Comparison of ENCODE assay signal across 38 cellular contexts in genomic region chr21:39472786-39473185, GRCh38. TPM values are rescaled to one million over a fixed set of nuclear protein-coding genes. Genes with fewer than 3 reads are reported as not detected.
"Had no signal": no experiment of that assay in that cellular context is flagged by ENCODE, and none has a peak within 500 bp of the region (broad histone marks: within the 10 kb centered on the region; RNA-seq: fewer than 3 reads in every experiment).

No MANE protein-coding gene starts in this region.

- H3K4me1 Mint-ChIP-seq: activated B cell treated with CpG ODN at 0.5 μM for 24 hours; activated naive CD8-positive, alpha-beta T cell treated with anti-CD3 and anti-CD28 coated beads for 36 hours; activated T-helper 17 cell treated with anti-CD3 and anti-CD28 coated beads, Interleukin-2, amount 50 U/mL, for 72 hours; central memory CD8-positive, alpha-beta T cell had no signal

- H3K36me3 Mint-ChIP-seq: activated CD4-positive, alpha-beta memory T cell treated with anti-CD3 and anti-CD28 coated beads for 36 hours; activated naive CD4-positive, alpha-beta T cell treated with anti-CD3 and anti-CD28 coated beads, Interleukin-2, amount 50 U/mL, for 72 hours had no signal

- H3K4me3 Mint-ChIP-seq: activated B cell treated with CpG ODN at 0.5 μM for 24 hours; activated CD4-positive, alpha-beta memory T cell treated with anti-CD3 and anti-CD28 coated beads for 36 hours; activated CD8-positive, alpha-beta T cell treated with anti-CD3 and anti-CD28 coated beads for 36 hours; activated naive CD4-positive, alpha-beta T cell treated with anti-CD3 and anti-CD28 coated beads for 36 hours; activated naive CD8-positive, alpha-beta T cell treated with anti-CD3 and anti-CD28 coated beads for 36 hours; activated T-cell treated with anti-CD3 and anti-CD28 coated beads, Interleukin-2, amount 50 U/mL, for 4 hours; activated T-cell treated with anti-CD3 and anti-CD28 coated beads, Interleukin-2, amount 50 U/mL, for 72 hours; activated T-helper 1 cell treated with anti-CD3 and anti-CD28 coated beads, Interleukin-12 subunit alpha, Interleukin-12 subunit beta, Interleukin-2, Interleukin-4 antibody, amounts not matched to agents 30 ng/mL and 10 ng/mL and 1 ng/mL, durations not matched to agents 14 hours and 24 hours and 36 hours; activated T-helper 17 cell treated with anti-CD3 and anti-CD28 coated beads, Interleukin-2, amount 50 U/mL, for 72 hours; central memory CD8-positive, alpha-beta T cell; T-helper 1 cell treated with Interleukin-12 subunit alpha and Interleukin-12 subunit beta and Interleukin-4 antibody, amounts not matched to agents 30 μg/mL and 1 μg/mL, for 36 hours; T-helper 2 cell treated with Interferon-gamma antibody and Interleukin-4, amounts not matched to agents 5 μg/mL and 100 μg/mL, for 36 hours had no signal

- H3K4me3 ChIP-seq: adrenal gland, body of pancreas, breast epithelium had no signal

- H3K27me3 Mint-ChIP-seq: activated B cell treated with CpG ODN at 0.5 μM for 24 hours; activated CD4-positive, alpha-beta memory T cell treated with anti-CD3 and anti-CD28 coated beads for 36 hours; activated CD8-positive, alpha-beta T cell treated with anti-CD3 and anti-CD28 coated beads for 36 hours; activated naive CD8-positive, alpha-beta T cell treated with anti-CD3 and anti-CD28 coated beads for 36 hours; activated T-helper 17 cell treated with anti-CD3 and anti-CD28 coated beads, Interleukin-2, amount 50 U/mL, for 72 hours; central memory CD8-positive, alpha-beta T cell had no signal

- H3K9me3 ChIP-seq: adrenal gland, body of pancreas, breast epithelium had no signal

- H3K4me1 ChIP-seq: adrenal gland, body of pancreas, breast epithelium had no signal

- DNase-seq: activated B cell treated with CpG ODN at 0.5 μM for 24 hours; activated CD4-positive, alpha-beta memory T cell treated with anti-CD3 and anti-CD28 coated beads for 36 hours; activated CD4-positive, alpha-beta T cell treated with anti-CD3 and anti-CD28 coated beads for 4 hours; activated CD4-positive, alpha-beta T cell treated with anti-CD3 and anti-CD28 coated beads, Interleukin-2, amount 50 U/mL, for 1 hour; activated CD4-positive, alpha-beta T cell treated with anti-CD3 and anti-CD28 coated beads, Interleukin-2, amount 50 U/mL, for 4 hours; activated CD4-positive, CD25-positive, alpha-beta regulatory T cell treated with anti-CD3 and anti-CD28 coated beads, Interleukin-2, amount 50 U/mL, for 72 hours; activated CD8-positive, alpha-beta memory T cell treated with anti-CD3 and anti-CD28 coated beads, Interleukin-2, amount 50 U/mL, for 4 hours; activated CD8-positive, alpha-beta T cell treated with anti-CD3 and anti-CD28 coated beads for 36 hours; activated effector memory CD4-positive, alpha-beta T cell treated with anti-CD3 and anti-CD28 coated beads, Interleukin-2, amount 50 U/mL, for 16 hours; activated gamma-delta T cell treated with Interleukin-2 at 50 U/mL for 16 hours; activated naive CD4-positive, alpha-beta T cell; activated naive CD4-positive, alpha-beta T cell treated with anti-CD3 and anti-CD28 coated beads for 36 hours; activated naive CD4-positive, alpha-beta T cell treated with anti-CD3 and anti-CD28 coated beads, Interleukin-2, amount 50 U/mL, for 16 hours; activated naive CD8-positive, alpha-beta T cell treated with anti-CD3 and anti-CD28 coated beads for 36 hours; activated T-cell treated with anti-CD3 and anti-CD28 coated beads for 4 hours; activated T-cell treated with anti-CD3 and anti-CD28 coated beads, Interleukin-2, amount 50 U/mL, for 1 hour; activated T-cell treated with anti-CD3 and anti-CD28 coated beads, Interleukin-2, amount 50 U/mL, for 4 hours; activated T-cell treated with anti-CD3 and anti-CD28 coated beads, Interleukin-2, amount 50 U/mL, for 72 hours; adrenal gland; amniotic stem cell; aorta; body of pancreas; brain microvascular endothelial cell; caudate nucleus; cerebellar nuclear complex; T-helper 1 cell; T-helper 2 cell; T-helper 9 cell had no signal

- H3K27ac ChIP-seq: adrenal gland, body of pancreas, brain microvascular endothelial cell, breast epithelium, VCaP had no signal

- H3K36me3 ChIP-seq: adrenal gland, brain microvascular endothelial cell, breast epithelium had no signal

- FAIRE-seq: astrocyte, TTC549 had no signal

- H3K9me3 Mint-ChIP-seq: activated B cell treated with CpG ODN at 0.5 μM for 24 hours; activated CD4-positive, alpha-beta memory T cell treated with anti-CD3 and anti-CD28 coated beads for 36 hours; activated CD8-positive, alpha-beta T cell treated with anti-CD3 and anti-CD28 coated beads for 36 hours; activated naive CD4-positive, alpha-beta T cell treated with anti-CD3 and anti-CD28 coated beads for 36 hours; activated naive CD4-positive, alpha-beta T cell treated with anti-CD3 and anti-CD28 coated beads, Interleukin-2, amount 50 U/mL, for 72 hours; activated naive CD8-positive, alpha-beta T cell treated with anti-CD3 and anti-CD28 coated beads for 36 hours; activated T-cell treated with anti-CD3 and anti-CD28 coated beads, Interleukin-2, amount 50 U/mL, for 4 hours; activated T-cell treated with anti-CD3 and anti-CD28 coated beads, Interleukin-2, amount 50 U/mL, for 72 hours; activated T-helper 1 cell treated with anti-CD3 and anti-CD28 coated beads, Interleukin-12 subunit alpha, Interleukin-12 subunit beta, Interleukin-2, Interleukin-4 antibody, amounts not matched to agents 30 ng/mL and 10 ng/mL and 1 ng/mL, durations not matched to agents 14 hours and 24 hours and 36 hours; activated T-helper 17 cell treated with anti-CD3 and anti-CD28 coated beads, Interleukin-2, amount 50 U/mL, for 72 hours; central memory CD8-positive, alpha-beta T cell; T-helper 1 cell treated with Interleukin-12 subunit alpha and Interleukin-12 subunit beta and Interleukin-4 antibody, amounts not matched to agents 30 μg/mL and 1 μg/mL, for 36 hours; T-helper 2 cell treated with Interferon-gamma antibody and Interleukin-4, amounts not matched to agents 5 μg/mL and 100 μg/mL, for 36 hours had no signal

- H3K27ac Mint-ChIP-seq: activated B cell treated with CpG ODN at 0.5 μM for 24 hours; activated CD4-positive, alpha-beta memory T cell treated with anti-CD3 and anti-CD28 coated beads for 36 hours; activated CD8-positive, alpha-beta T cell treated with anti-CD3 and anti-CD28 coated beads for 36 hours; activated naive CD4-positive, alpha-beta T cell treated with anti-CD3 and anti-CD28 coated beads for 36 hours; activated naive CD4-positive, alpha-beta T cell treated with anti-CD3 and anti-CD28 coated beads, Interleukin-2, amount 50 U/mL, for 72 hours; activated naive CD8-positive, alpha-beta T cell treated with anti-CD3 and anti-CD28 coated beads for 36 hours; activated T-cell treated with anti-CD3 and anti-CD28 coated beads, Interleukin-2, amount 50 U/mL, for 72 hours; activated T-helper 1 cell treated with anti-CD3 and anti-CD28 coated beads, Interleukin-12 subunit alpha, Interleukin-12 subunit beta, Interleukin-2, Interleukin-4 antibody, amounts not matched to agents 30 ng/mL and 10 ng/mL and 1 ng/mL, durations not matched to agents 14 hours and 24 hours and 36 hours; activated T-helper 17 cell treated with anti-CD3 and anti-CD28 coated beads, Interleukin-2, amount 50 U/mL, for 72 hours; T-helper 1 cell treated with Interleukin-12 subunit alpha and Interleukin-12 subunit beta and Interleukin-4 antibody, amounts not matched to agents 30 μg/mL and 1 μg/mL, for 36 hours; T-helper 2 cell treated with Interferon-gamma antibody and Interleukin-4, amounts not matched to agents 5 μg/mL and 100 μg/mL, for 36 hours had no signal

- H3K27me3 ChIP-seq: adrenal gland, body of pancreas, brain microvascular endothelial cell, breast epithelium had no signal

- ATAC-seq: activated CD8-positive, alpha-beta T cell treated with anti-CD3 and anti-CD28 coated beads for 36 hours; activated naive CD4-positive, alpha-beta T cell treated with anti-CD3 and anti-CD28 coated beads, Interleukin-2, amount 50 U/mL, for 72 hours; activated T-cell treated with anti-CD3 and anti-CD28 coated beads, Interleukin-2, amount 50 U/mL, for 4 hours; activated T-cell treated with anti-CD3 and anti-CD28 coated beads, Interleukin-2, amount 50 U/mL, for 72 hours; activated T-helper 17 cell treated with anti-CD3 and anti-CD28 coated beads, Interleukin-2, amount 50 U/mL, for 72 hours; body of pancreas had no signal

RNA-seq across cellular contexts. Expression of gene LCA5L, which starts 27.2 kb away (rescaled TPM):
- total RNA-seq: activated naive CD4-positive, alpha-beta T cell treated with anti-CD3 and anti-CD28 coated beads, Interleukin-2, amount 50 U/mL, for 72 hours; activated T-helper 1 cell treated with anti-CD3 and anti-CD28 coated beads, Interleukin-12 subunit alpha, Interleukin-12 subunit beta, Interleukin-2, Interleukin-4 antibody, amounts not matched to agents 30 ng/mL and 10 ng/mL and 1 ng/mL, durations not matched to agents 14 hours and 24 hours and 36 hours; activated T-helper 17 cell treated with anti-CD3 and anti-CD28 coated beads, Interleukin-2, amount 50 U/mL, for 72 hours had no signal
